ENCODE assay signal across 1 cellular context in the genomic region with DNA sequence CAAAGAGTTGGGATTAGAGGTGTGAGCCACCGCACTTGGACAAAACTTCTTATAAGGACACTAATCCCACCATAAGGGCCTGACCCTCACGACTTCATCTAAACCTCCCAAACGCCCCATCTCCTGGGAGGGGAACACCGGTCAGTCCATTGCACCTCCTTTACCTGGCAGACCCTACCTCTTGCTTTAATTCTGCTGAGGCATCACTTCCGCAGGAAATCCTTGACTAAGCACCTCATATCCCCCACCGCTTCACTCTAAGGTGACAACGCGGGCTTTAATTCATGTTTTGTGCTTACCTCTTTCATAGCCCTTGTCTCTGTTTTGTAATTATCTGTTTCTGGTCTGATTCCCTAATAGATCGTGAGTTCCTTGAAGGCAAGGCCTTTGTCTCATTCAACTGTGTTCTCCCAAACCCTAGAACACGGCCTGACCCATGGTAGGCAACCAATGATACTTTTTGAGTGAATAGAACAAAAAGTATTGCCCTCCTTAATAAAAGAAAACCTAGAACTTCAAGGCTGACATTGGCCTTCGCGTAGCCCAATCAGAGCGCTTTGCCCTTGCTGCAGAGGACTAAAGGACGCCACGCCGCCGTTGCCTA.
TF ChIP-seq lines count a peak whose summit lies in the region.

No MANE protein-coding gene starts in this region.

TF ChIP-seq in H1, 55 proteins besides CTCF, POLR2A, EP300 and RAD21:
- TF ChIP-seq SIN3A (conservative IDR thresholded peaks at IDR 0.05 in 1 of 2, IDR thresholded peaks at IDR 0.05 in 1 of 2; ENCODE audit: low read depth in 1 of 2, low read length in 2 of 2) (peak in 1 of 2 experiments; percentile 94; a peak in 1 of 4 replicates), SIX5 (IDR thresholded peaks at IDR 0.05; ENCODE audit: low read depth, low read length) (no peak)
